ENCODE assay signal across 18 cellular contexts in genomic region chr3:46535746-46536145, GRCh38. TPM values are rescaled to one million over a fixed set of nuclear protein-coding genes. Genes with fewer than 3 reads are reported as not detected.
DNase-seq lines count a peak whose midpoint lies in the region; ATAC-seq and TF ChIP-seq lines count a peak whose summit lies in the region.
"Had no signal": no experiment of that assay in that cellular context is flagged by ENCODE, and none has a peak within 500 bp of the region (broad histone marks: within the 10 kb centered on the region; RNA-seq: fewer than 3 reads in every experiment).

No MANE protein-coding gene starts in this region.

- 92 to 94% (median 94%) methylated on average over 5 of the region's 5 CpGs for WGBS in psoas muscle, 3 donors

- H3K36me3 ChIP-seq in KOPT-K1 (ENCODE audit: insufficient read depth, low read length) (no peaks in the 10 kb centered on the region), psoas muscle (ENCODE audit: insufficient read depth in 1 of 2, low read depth in 1 of 2) (peaks cover 3 to 85% of the 10 kb centered on the region in 2 donors)

- TF ChIP-seq CTCF in natural killer cell (IDR thresholded peaks at IDR 0.05) (no peak), psoas muscle (IDR thresholded peaks at IDR 0.05) (no peak), glutamatergic neuron (IDR thresholded peaks at IDR 0.05; ENCODE audit: partially characterized antibody, unreplicated experiment) (no peak)

- H3K36me3 Mint-ChIP-seq in natural killer cell treated with Interleukin-12 subunit alpha and Interleukin-12 subunit beta and Interleukin-15 and Interleukin-18, amount 100 ng/mL, for 72 hours: peaks cover 6% of the 10 kb centered on the region
- H3K36me3 Mint-ChIP-seq in natural killer cell: no peaks in the 10 kb centered on the region
- H3K36me3 Mint-ChIP-seq in glutamatergic neuron (ENCODE audit: unreplicated experiment): no peaks in the 10 kb centered on the region
- H3K36me3 Mint-ChIP-seq: CD4-positive, alpha-beta memory T cell had no signal

- H3K4me1 Mint-ChIP-seq in natural killer cell treated with Interleukin-12 subunit alpha and Interleukin-12 subunit beta and Interleukin-15 and Interleukin-18, amount 100 ng/mL, for 72 hours (ENCODE audit: low read depth in 2 of 2): peaks cover 37 to 47% of the 10 kb centered on the region in 2 donors
- H3K4me1 Mint-ChIP-seq in natural killer cell: peaks cover 21 to 24% of the 10 kb centered on the region in 2 donors
- no peaks in the 10 kb centered on the region for H3K4me1 Mint-ChIP-seq in glutamatergic neuron (ENCODE audit: low read depth, unreplicated experiment)

- DNase-seq in natural killer cell treated with Interleukin-12 subunit alpha and Interleukin-12 subunit beta and Interleukin-15 and Interleukin-18, amount 100 ng/mL, for 72 hours (ENCODE audit: low spot score): no peak
- DNase-seq in natural killer cell: no peak
- no peak for DNase-seq in psoas muscle
- DNase-seq in glutamatergic neuron: no peak
- DNase-seq: CD4-positive, alpha-beta memory T cell; DMS79; GDM1; GM23248; H7; KBM-7 had no signal

- no peaks in the 10 kb centered on the region for H3K9me3 ChIP-seq in KOPT-K1 (ENCODE audit: insufficient read depth, low read length, poor library complexity, severe bottlenecking)
- no peaks in the 10 kb centered on the region for H3K9me3 ChIP-seq in psoas muscle

- intact Hi-C loops in natural killer cell (cut with micrococcal nuclease): no loop called here
- intact Hi-C loops in psoas muscle (cut with DNase I): no loop called here

- H3K4me1 ChIP-seq in psoas muscle: peaks cover 34% of the 10 kb centered on the region

- no peak overlapping the region for H3K4me3 ChIP-seq in psoas muscle
- H3K4me3 ChIP-seq: GM23248 had no signal

- no peak for ATAC-seq in natural killer cell treated with Interleukin-12 subunit alpha and Interleukin-12 subunit beta and Interleukin-15 and Interleukin-18, amount 100 ng/mL, for 72 hours
- no peak for ATAC-seq in natural killer cell
- no peak for ATAC-seq in psoas muscle
- no peak for ATAC-seq in GM19467 (IDR thresholded peaks at IDR 0.05; ENCODE audit: unreplicated experiment)
- ATAC-seq in HG02840 (IDR thresholded peaks at IDR 0.05; ENCODE audit: low FRiP score, unreplicated experiment): no peak

- H3K27me3 Mint-ChIP-seq in natural killer cell treated with Interleukin-12 subunit alpha and Interleukin-12 subunit beta and Interleukin-15 and Interleukin-18, amount 100 ng/mL, for 72 hours: peaks cover 25 to 27% of the 10 kb centered on the region in 2 donors
- H3K27me3 Mint-ChIP-seq in natural killer cell (ENCODE audit: low read depth in 2 of 2): peaks cover 23 to 28% of the 10 kb centered on the region in 2 donors
- H3K27me3 Mint-ChIP-seq in glutamatergic neuron (ENCODE audit: unreplicated experiment): peaks cover 2% of the 10 kb centered on the region
- H3K27me3 Mint-ChIP-seq: CD4-positive, alpha-beta memory T cell had no signal

- peaks cover 2% of the 10 kb centered on the region for H3K9me3 Mint-ChIP-seq in natural killer cell treated with Interleukin-12 subunit alpha and Interleukin-12 subunit beta and Interleukin-15 and Interleukin-18, amount 100 ng/mL, for 72 hours
- no peaks in the 10 kb centered on the region for H3K9me3 Mint-ChIP-seq in natural killer cell
- H3K9me3 Mint-ChIP-seq in glutamatergic neuron (ENCODE audit: unreplicated experiment): peaks cover 3% of the 10 kb centered on the region

- H3K27ac Mint-ChIP-seq in natural killer cell treated with Interleukin-12 subunit alpha and Interleukin-12 subunit beta and Interleukin-15 and Interleukin-18, amount 100 ng/mL, for 72 hours: peak overlapping the region in 1 of 2 donors; percentile 46
- no peak overlapping the region for H3K27ac Mint-ChIP-seq in natural killer cell
- no peak overlapping the region for H3K27ac Mint-ChIP-seq in glutamatergic neuron (ENCODE audit: unreplicated experiment)

- H3K27ac ChIP-seq in KOPT-K1 (ENCODE audit: low read depth, low read length, poor library complexity, severe bottlenecking) (peak overlapping the region; percentile 99), psoas muscle (peak overlapping the region; percentile 82)
- H3K27ac ChIP-seq: 22Rv1, GM23248, HL-60 had no signal

- peak overlapping the region; percentile 40 for H3K4me3 Mint-ChIP-seq in natural killer cell treated with Interleukin-12 subunit alpha and Interleukin-12 subunit beta and Interleukin-15 and Interleukin-18, amount 100 ng/mL, for 72 hours
- H3K4me3 Mint-ChIP-seq in natural killer cell (no peak overlapping the region), glutamatergic neuron (ENCODE audit: unreplicated experiment) (no peak overlapping the region)

- no peaks in the 10 kb centered on the region for H3K27me3 ChIP-seq in psoas muscle (ENCODE audit: insufficient read depth in 3 of 3, low read length in 2 of 3)

RNA-seq across cellular contexts. Expression of gene LRRC2, which starts 30.4 kb away (rescaled TPM):
- total RNA-seq in natural killer cell treated with Interleukin-12 subunit alpha and Interleukin-12 subunit beta and Interleukin-15 and Interleukin-18, amount 100 ng/mL, for 72 hours: not detected
- under 1 TPM in 1 of 3 donors, not detected in 2; 0.18 TPM for total RNA-seq in natural killer cell
- 100 to 1,000 TPM in 1 of 4 donors, 10 to 100 TPM in 3; 65.1 to 160 (median 95.6) TPM for total RNA-seq in psoas muscle
- 10 to 100 TPM in 2 of 3 donors, 1 to 10 TPM in 1; 8.3 to 60.3 (median 57.9) TPM for polyA plus RNA-seq in psoas muscle
- total RNA-seq in glutamatergic neuron (ENCODE audit: unreplicated experiment): not detected

RNA-seq across cellular contexts. Expression of gene RTP3, which starts 38.0 kb away (rescaled TPM):
- total RNA-seq in natural killer cell treated with Interleukin-12 subunit alpha and Interleukin-12 subunit beta and Interleukin-15 and Interleukin-18, amount 100 ng/mL, for 72 hours: not detected
- total RNA-seq in natural killer cell: not detected
- not detected for total RNA-seq in psoas muscle
- polyA plus RNA-seq in psoas muscle: under 1 TPM in 1 of 3 donors, not detected in 2; 0.01 TPM
- not detected for total RNA-seq in glutamatergic neuron (ENCODE audit: unreplicated experiment)
- total RNA-seq: A673; CD4-positive, alpha-beta memory T cell; GM23248; LHCN-M2 had no signal
- polyA plus RNA-seq: BJ; CD4-positive, alpha-beta memory T cell; GM23248 had no signal

Comparison
In these comparisons a context has a peak if more than half of its experiments do, and no peak if none do; other contexts are left out.
1. RNA of gene LRRC2, which starts 30.4 kb away (total RNA-seq): 65.1 to 160 TPM in psoas muscle; not detected in natural killer cell treated with Interleukin-12 subunit alpha and Interleukin-12 subunit beta and Interleukin-15 and Interleukin-18, amount 100 ng/mL, for 72 hours, 0.18 TPM in natural killer cell and not detected in glutamatergic neuron (single experiment); every median in the first group is over 10 times any median in the second.